In the genomic region with DNA sequence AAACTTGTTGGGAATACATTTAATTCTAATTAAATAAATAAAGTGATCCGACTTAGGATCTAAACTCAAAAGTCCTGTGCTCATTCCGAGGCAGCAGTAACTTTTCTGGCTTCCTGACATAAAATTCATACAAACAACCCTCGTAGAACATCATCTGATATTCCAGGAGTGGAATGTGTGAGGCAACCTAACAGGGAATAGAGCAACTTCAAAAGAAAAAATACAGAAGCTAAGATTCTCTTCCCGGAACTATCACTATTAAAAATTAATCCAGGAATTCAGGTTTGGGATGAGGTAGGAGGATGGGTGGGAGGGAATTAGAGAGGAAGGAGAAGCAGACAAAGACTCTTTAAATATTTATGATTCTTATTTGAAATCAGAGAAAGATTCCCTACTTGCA, we compare ENCODE assay signal across 18 cellular contexts. TPM values are rescaled to one million over a fixed set of nuclear protein-coding genes. Genes with fewer than 3 reads are reported as not detected.
A peak's percentile ranks its signal among the peaks of the same experiment; 100 is the strongest.
DNase-seq lines count a peak whose midpoint lies in the region; ATAC-seq and TF ChIP-seq lines count a peak whose summit lies in the region.
"Had no signal": no experiment of that assay in that cellular context is flagged by ENCODE, and none has a peak within 500 bp of the region (broad histone marks: within the 10 kb centered on the region; RNA-seq: fewer than 3 reads in every experiment).

No MANE protein-coding gene starts in this region.

- H3K9ac ChIP-seq in IMR-90 (ENCODE audit: low read depth, low read length), result no peak overlapping the region; the same call in 1 of the 2 replicates

- POLR2A ChIA-PET in IMR-90 (lab: Charles Lee; ENCODE audit: unreplicated experiment), result no interaction called here

- peak overlapping the region; percentile 45; the same call in 1 of the 2 replicates for H3K23ac ChIP-seq in IMR-90 (ENCODE audit: low read depth, low read length)

- peak; percentile 56 for DNase-seq in IMR-90
- peak; percentile 46 to 47 for DNase-seq in cardiac fibroblast (ENCODE audit: low read depth in 2 of 2)
- peak; percentile 42 for DNase-seq in iris pigment epithelial cell (ENCODE audit: low read depth)
- no peak for DNase-seq in AG08395 (ENCODE audit: low spot score)
- DNase-seq in DMS 273 treated with DMSO at 0.1 percent for 48 hours (lab: John Stamatoyannopoulos, UW), result no peak
- no peak for DNase-seq in left cardiac atrium
- DNase-seq in T1000 (lab: John Stamatoyannopoulos, UW), result no peak
- DNase-seq: activated CD4-positive, alpha-beta T cell treated with anti-CD3 and anti-CD28 coated beads, Interleukin-2, amount 50 U/mL, for 1 hour; NCI-H1105; NCI-H1930; NCI-H82; nucleus accumbens; upper lobe of right lung had no signal

- TF ChIP-seq CTCF in IMR-90 (conservative IDR thresholded peaks at IDR 0.05; ENCODE audit: low read depth, low read length) (no peak), cardiac fibroblast (IDR thresholded peaks at IDR 0.05; ENCODE audit: low read depth, low read length) (no peak)

- H4K20me1 ChIP-seq in IMR-90 (ENCODE audit: insufficient read depth, low read length), result no peaks in the 10 kb centered on the region

- H3K79me2 ChIP-seq in ACC112 (ENCODE audit: control insufficient read depth, insufficient read depth, low read length, unreplicated experiment), result no peaks in the 10 kb centered on the region

- in situ Hi-C loops in IMR-90 (cut with MboI; ENCODE audit: low sequenced_read_pairs), result loop anchor here (25.0 kb wide), 1 partner anchor 552 kb away; a partner anchor contains a TSS

- H3K27me3 ChIP-seq in ACC112 (ENCODE audit: insufficient read depth, low read length) (no peaks in the 10 kb centered on the region), IMR-90 (ENCODE audit: control insufficient read depth, insufficient read depth, low read length) (no peaks in the 10 kb centered on the region)
- H3K27me3 ChIP-seq: upper lobe of right lung had no signal

- H4K8ac ChIP-seq in IMR-90 (ENCODE audit: low read depth in 2 of 2, low read length in 2 of 2), result peak overlapping the region; percentile 18 to 50; a peak in 2 of 4 replicates

- H2AK9ac ChIP-seq in IMR-90 (replicated peaks; ENCODE audit: low read depth, low read length, poor library complexity), result no peak overlapping the region

- intact Hi-C loops in IMR-90 (cut with micrococcal nuclease), result loop anchor here (1.0 kb wide), 1 partner anchor 31 kb away; no protein-coding TSS in a partner anchor
- intact Hi-C loops in left cardiac atrium (cut with DNase I), result loop anchor here in 1 of 2 donors (10.0 kb wide), 1 partner anchor 165 kb away; no protein-coding TSS in a partner anchor

- H3K4me3 ChIP-seq in ACC112 (ENCODE audit: low read depth, low read length) (peak overlapping the region; percentile 10), IMR-90 (ENCODE audit: insufficient read depth, low read depth, low read length) (no peak overlapping the region), cardiac fibroblast (replicated peaks in 1 of 2; ENCODE audit: low read depth in 2 of 2, low read length in 2 of 2) (no peak overlapping the region)
- H3K4me3 ChIP-seq: smooth muscle cell, upper lobe of right lung had no signal

- dilution Hi-C loops in IMR-90 (cut with HindIII; ENCODE audit: low sequenced_read_pairs, unreplicated experiment), result no loop called here

- H3K9me3 ChIP-seq in IMR-90 (ENCODE audit: control insufficient read depth, insufficient read depth, low read length), result peaks cover 6% of the 10 kb centered on the region; the same call in 1 of the 2 replicates
- H3K9me3 ChIP-seq: upper lobe of right lung had no signal

- H3K18ac ChIP-seq in IMR-90 (ENCODE audit: low read depth, low read length), result peak overlapping the region; percentile 10; the same call in 1 of the 2 replicates

- peak overlapping the region; percentile 98 for H2BK5ac ChIP-seq in IMR-90 (ENCODE audit: low read depth, low read length, poor library complexity, severe bottlenecking)

- peak overlapping the region; percentile 76; the same call in 1 of the 2 replicates for H2BK120ac ChIP-seq in IMR-90 (ENCODE audit: low read depth, low read length)

- no peak overlapping the region for H4K5ac ChIP-seq in IMR-90 (ENCODE audit: low read depth, low read length)

- CTCF ChIA-PET in IMR-90 (lab: Yijun Ruan, JAX), result interaction anchor here (0.5 to 1.9 kb wide), 2 partner anchors 29 to 473 kb away, joined by 4 to 7 read pairs; no protein-coding TSS in a partner anchor

- peaks cover 15 to 39% of the 10 kb centered on the region in 2 experiments for H3K79me1 ChIP-seq in IMR-90 (ENCODE audit: low read depth in 1 of 2, low read length in 2 of 2)

- H3K56ac ChIP-seq in IMR-90 (ENCODE audit: extremely low read depth, insufficient read depth, low read length), result 0 out of 2 replicates have a peak overlapping the region, but pooled peaks have one; percentile 5

- no peak overlapping the region for H2AK5ac ChIP-seq in IMR-90 (ENCODE audit: low read depth, low read length)

- H3K4me1 ChIP-seq in ACC112 (ENCODE audit: control insufficient read depth, insufficient read depth, low read length, unreplicated experiment), result peaks cover 49% of the 10 kb centered on the region
- peaks cover 11% of the 10 kb centered on the region for H3K4me1 ChIP-seq in IMR-90 (ENCODE audit: control insufficient read depth, insufficient read depth, low read length)

- H3K4me2 ChIP-seq in IMR-90 (ENCODE audit: low read depth, low read length), result no peak overlapping the region
- H3K4me2 ChIP-seq: smooth muscle cell had no signal

- H3K14ac ChIP-seq in IMR-90 (replicated peaks; ENCODE audit: low read depth, low read length), result 0 out of 2 replicates have a peak overlapping the region, but pooled peaks have one; percentile 26

- no TSS peak for BruUV-seq in IMR-90 (replicated peaks; lab: Mats Ljungman, UMichigan)

- H3K27ac ChIP-seq in ACC112 (ENCODE audit: low read depth, low read length), result peak overlapping the region; percentile 99
- no peak overlapping the region; the same call in 1 of the 2 replicates for H3K27ac ChIP-seq in IMR-90 (ENCODE audit: insufficient read depth, low read length)
- H3K27ac ChIP-seq: upper lobe of right lung had no signal

- ATAC-seq in IMR-90 (ENCODE audit: low read depth) (no peak; the same call in 1 of the 2 replicates), left cardiac atrium (no peak)
- ATAC-seq: activated naive CD4-positive, alpha-beta T cell treated with anti-CD3 and anti-CD28 coated beads, Interleukin-2, amount 50 U/mL, for 72 hours; Right ventricle myocardium inferior; WTC11 had no signal

- TF ChIP-seq RAD21 in IMR-90 (IDR thresholded peaks at IDR 0.05; ENCODE audit: low read length), result no peak

- TF ChIP-seq POLR2A in IMR-90 (IDR thresholded peaks at IDR 0.05; ENCODE audit: low read depth, low read length), result no peak

- H2BK20ac ChIP-seq in IMR-90 (ENCODE audit: low read depth, low read length), result peak overlapping the region; percentile 30; the same call in 1 of the 2 replicates

- H3K4ac ChIP-seq in IMR-90 (ENCODE audit: low read depth, low read length), result no peak overlapping the region; the same call in 1 of the 2 replicates

- no peak overlapping the region for H2AFZ ChIP-seq in ACC112 (ENCODE audit: low read length, unreplicated experiment)
- H2AFZ ChIP-seq in IMR-90 (replicated peaks; ENCODE audit: low read length, poor library complexity), result no peak overlapping the region

- WGBS in IMR-90 (ENCODE audit: extremely low coverage in 2 of 2, insufficient read length in 1 of 2), 2 experiments, result no CpG with 5 or more reads among the region's 4 CpGs

- H2BK15ac ChIP-seq in IMR-90 (ENCODE audit: low read depth, low read length), result peak overlapping the region; percentile 16

- H3K9me1 ChIP-seq in IMR-90 (ENCODE audit: insufficient read depth, low read length), result peaks cover 4% of the 10 kb centered on the region; the same call in 1 of the 2 replicates

- H4K91ac ChIP-seq in IMR-90 (ENCODE audit: insufficient read depth, low read depth, low read length), result peak overlapping the region; percentile 52; the same call in 1 of the 2 replicates

- no peaks in the 10 kb centered on the region for H3K36me3 ChIP-seq in ACC112 (ENCODE audit: insufficient read depth, low read length)
- H3K36me3 ChIP-seq in IMR-90 (ENCODE audit: control insufficient read depth, insufficient read depth, low read length), result no peaks in the 10 kb centered on the region
- H3K36me3 ChIP-seq: upper lobe of right lung had no signal

TF ChIP-seq in IMR-90, 13 proteins besides CTCF, POLR2A, EP300 and RAD21:
- no peak for TF ChIP-seq MXI1 (IDR thresholded peaks at IDR 0.05; ENCODE audit: borderline replicate concordance, low read depth, low read length)
- no peak for TF ChIP-seq CHD1 (IDR thresholded peaks at IDR 0.05; ENCODE audit: low read depth, low read length)
- TF ChIP-seq SMC3 (IDR thresholded peaks at IDR 0.05; ENCODE audit: low read depth, low read length), result no peak
- no peak for TF ChIP-seq CEBPB (IDR thresholded peaks at IDR 0.05; ENCODE audit: low read depth, low read length)
- TF ChIP-seq RCOR1 (IDR thresholded peaks at IDR 0.05; ENCODE audit: insufficient replicate concordance, low read length), result no peak
- TF ChIP-seq BHLHE40 (IDR thresholded peaks at IDR 0.05; ENCODE audit: low read depth, low read length), result no peak
- no peak for TF ChIP-seq NFE2L2 (IDR thresholded peaks at IDR 0.05; ENCODE audit: low read depth, low read length)

RNA-seq across cellular contexts. Expression of a gene that starts 32.9 kb away (rescaled TPM):
- total RNA-seq in IMR-90 (2012; rRNA removed), result 487 and 522 TPM in 2 replicates
- 206 and 225 TPM in 2 replicates for polyA plus RNA-seq in IMR-90 (2012; rRNA removed)
- polyA plus RNA-seq in IMR-90 (2012; cell fraction: cytosol; rRNA removed), result 126 and 196 TPM in 2 replicates
- polyA plus RNA-seq in IMR-90 (2012; cell fraction: nucleus; rRNA removed; ENCODE audit: low replicate concordance), result 1,045 and 1,428 TPM in 2 replicates
- total RNA-seq in left cardiac atrium, result 10 to 100 TPM; 50.4 to 60.8 TPM

Comparison
In these comparisons a context has a peak if more than half of its experiments do, and no peak if none do; other contexts are left out.
1. DNase-seq: peak in IMR-90 (single experiment), cardiac fibroblast (2 of 2) and iris pigment epithelial cell (single experiment); none in AG08395 (single experiment), DMS 273 treated with DMSO at 0.1 percent for 48 hours (single experiment), left cardiac atrium (single experiment) and T1000 (single experiment).